ENCODE assay signal across 18 cellular contexts in the genomic region with DNA sequence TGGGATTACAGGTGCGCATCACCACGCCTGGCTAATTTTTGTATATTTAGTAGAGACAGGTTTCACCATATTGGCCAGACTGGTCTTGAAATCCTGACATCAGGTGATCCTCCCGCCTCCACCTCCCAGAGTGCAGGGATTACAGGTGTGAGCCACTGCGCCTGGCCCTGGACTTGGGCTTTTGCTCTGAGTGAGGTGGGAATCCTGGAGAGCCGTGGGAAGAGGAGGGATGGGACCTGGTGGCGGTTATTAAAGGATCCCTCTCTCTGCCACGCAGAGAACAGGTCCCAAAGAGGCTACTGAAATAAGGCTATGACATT. TPM values are rescaled to one million over a fixed set of nuclear protein-coding genes. Genes with fewer than 3 reads are reported as not detected.
DNase-seq lines count a peak whose midpoint lies in the region; ATAC-seq and TF ChIP-seq lines count a peak whose summit lies in the region.
"Had no signal": no experiment of that assay in that cellular context is flagged by ENCODE, and none has a peak within 500 bp of the region (broad histone marks: within the 10 kb centered on the region; RNA-seq: fewer than 3 reads in every experiment).

No MANE protein-coding gene starts in this region.

- H3K9ac ChIP-seq in BLaER1: no peak overlapping the region; the same call in 1 of the 2 replicates

- peaks cover 11% of the 10 kb centered on the region for H3K36me3 ChIP-seq in BLaER1
- H3K36me3 ChIP-seq: colonic mucosa had no signal

- CTCF ChIA-PET in CD4-positive, alpha-beta T cell (lab: Charles Lee): interaction anchor here (1.1 to 1.8 kb wide), 3 partner anchors 11 to 113 kb away, joined by 4 to 5 read pairs (median 5); no protein-coding TSS in a partner anchor
- CTCF ChIA-PET in activated CD4-positive, alpha-beta memory T cell treated with anti-CD3 and anti-CD28 coated beads for 36 hours (lab: Charles Lee): interaction anchor here (0.6 to 2.6 kb wide), 2 partner anchors 24 to 40 kb away, joined by 3 to 12 read pairs; no protein-coding TSS in a partner anchor

- H4K20me1 ChIP-seq in BLaER1: peaks cover 22% of the 10 kb centered on the region

- H3K27ac ChIP-seq in BLaER1: peak overlapping the region; percentile 85; the same call in 1 of the 2 replicates
- no peak overlapping the region for H3K27ac ChIP-seq in CD4-positive, alpha-beta T cell (ENCODE audit: low read depth, low read length)

- peaks cover 30% of the 10 kb centered on the region for H3K4me1 Mint-ChIP-seq in CD4-positive, alpha-beta T cell (ENCODE audit: low read depth)
- peaks cover 21% of the 10 kb centered on the region for H3K4me1 Mint-ChIP-seq in activated CD4-positive, alpha-beta memory T cell treated with anti-CD3 and anti-CD28 coated beads for 36 hours (ENCODE audit: low read depth)
- H3K4me1 Mint-ChIP-seq in natural killer cell: peaks cover 13 to 33% of the 10 kb centered on the region in 2 donors
- peaks cover 31 to 76% of the 10 kb centered on the region in 2 donors for H3K4me1 Mint-ChIP-seq in stimulated activated naive B cell treated with anti-CD40 and anti-IgM and Interleukin-4, amounts not matched to agents 10 μg/mL and 1 μg/mL and 100 μg/mL, for 72 hours

- TF ChIP-seq CTCF in CD4-positive, alpha-beta T cell (IDR thresholded peaks at IDR 0.05): no peak
- TF ChIP-seq CTCF in natural killer cell (IDR thresholded peaks at IDR 0.05): no peak

- H3K27me3 Mint-ChIP-seq in CD4-positive, alpha-beta T cell: no peaks in the 10 kb centered on the region
- no peaks in the 10 kb centered on the region for H3K27me3 Mint-ChIP-seq in activated CD4-positive, alpha-beta memory T cell treated with anti-CD3 and anti-CD28 coated beads for 36 hours
- no peaks in the 10 kb centered on the region for H3K27me3 Mint-ChIP-seq in natural killer cell (ENCODE audit: low read depth in 2 of 2)
- H3K27me3 Mint-ChIP-seq in stimulated activated naive B cell treated with anti-CD40 and anti-IgM and Interleukin-4, amounts not matched to agents 10 μg/mL and 1 μg/mL and 100 μg/mL, for 72 hours: no peaks in the 10 kb centered on the region

- DNase-seq in CD4-positive, alpha-beta T cell: no peak
- DNase-seq in activated CD4-positive, alpha-beta memory T cell treated with anti-CD3 and anti-CD28 coated beads for 36 hours: no peak
- no peak for DNase-seq in natural killer cell
- DNase-seq in stimulated activated naive B cell treated with anti-CD40 and anti-IgM and Interleukin-4, amounts not matched to agents 10 μg/mL and 1 μg/mL and 100 μg/mL, for 72 hours: no peak
- DNase-seq in stimulated activated CD4-positive, alpha-beta T cell treated with anti-CD3 and anti-CD28 coated beads, Interleukin-4, amount 100 ng/mL, for 1 hour: no peak
- DNase-seq: activated CD4-positive, alpha-beta T cell treated with anti-CD3 and anti-CD28 coated beads for 1 hour; activated effector memory CD4-positive, alpha-beta T cell treated with Interleukin-2 at 50 U/mL for 16 hours; BE2C; colonic mucosa; DMS79; mesendoderm; NCI-H1417 treated with DMSO at 0.1 percent for 48 hours; NCI-H2171 treated with DMSO at 0.1 percent for 48 hours; nucleus accumbens; stimulated activated CD4-positive, alpha-beta T cell treated with anti-CD3 and anti-CD28 coated beads, Interleukin-1b, Interleukin-23, amount 100 ng/mL, for 48 hours had no signal

- POLR2A ChIA-PET in CD4-positive, alpha-beta T cell (lab: Charles Lee): interaction anchor here (1.1 to 8.5 kb wide), 4 partner anchors 10 to 27 kb away, joined by 3 to 225 read pairs (median 88); no protein-coding TSS in a partner anchor
- POLR2A ChIA-PET in activated CD4-positive, alpha-beta memory T cell treated with anti-CD3 and anti-CD28 coated beads for 36 hours (lab: Charles Lee): no interaction called here

- H3K4me3 ChIP-seq in BLaER1: no peak overlapping the region
- H3K4me3 ChIP-seq: colonic mucosa had no signal

- no peaks in the 10 kb centered on the region for H3K9me3 Mint-ChIP-seq in CD4-positive, alpha-beta T cell
- H3K9me3 Mint-ChIP-seq in activated CD4-positive, alpha-beta memory T cell treated with anti-CD3 and anti-CD28 coated beads for 36 hours: no peaks in the 10 kb centered on the region
- no peaks in the 10 kb centered on the region for H3K9me3 Mint-ChIP-seq in natural killer cell
- no peaks in the 10 kb centered on the region for H3K9me3 Mint-ChIP-seq in stimulated activated naive B cell treated with anti-CD40 and anti-IgM and Interleukin-4, amounts not matched to agents 10 μg/mL and 1 μg/mL and 100 μg/mL, for 72 hours

- no peaks in the 10 kb centered on the region for H3K27me3 ChIP-seq in BLaER1
- H3K27me3 ChIP-seq in CD4-positive, alpha-beta T cell (ENCODE audit: control insufficient read depth, insufficient read depth, low read length): no peaks in the 10 kb centered on the region
- H3K27me3 ChIP-seq: BE2C, colonic mucosa had no signal

- H3K27ac Mint-ChIP-seq in CD4-positive, alpha-beta T cell: peak overlapping the region; percentile 55
- peak overlapping the region; percentile 45 for H3K27ac Mint-ChIP-seq in activated CD4-positive, alpha-beta memory T cell treated with anti-CD3 and anti-CD28 coated beads for 36 hours
- H3K27ac Mint-ChIP-seq in natural killer cell: peak overlapping the region; percentile 84 to 88
- no peak overlapping the region for H3K27ac Mint-ChIP-seq in stimulated activated naive B cell treated with anti-CD40 and anti-IgM and Interleukin-4, amounts not matched to agents 10 μg/mL and 1 μg/mL and 100 μg/mL, for 72 hours

- H3K4me2 ChIP-seq in BLaER1: peak overlapping the region; percentile 87

- peaks cover 77% of the 10 kb centered on the region for H3K4me1 ChIP-seq in BLaER1
- H3K4me1 ChIP-seq: colonic mucosa had no signal

- peaks cover 25% of the 10 kb centered on the region for H3K36me3 Mint-ChIP-seq in CD4-positive, alpha-beta T cell (ENCODE audit: low read depth)
- H3K36me3 Mint-ChIP-seq in activated CD4-positive, alpha-beta memory T cell treated with anti-CD3 and anti-CD28 coated beads for 36 hours: peaks cover 16% of the 10 kb centered on the region
- no peaks in the 10 kb centered on the region for H3K36me3 Mint-ChIP-seq in natural killer cell
- peaks cover 5 to 7% of the 10 kb centered on the region in 2 donors for H3K36me3 Mint-ChIP-seq in stimulated activated naive B cell treated with anti-CD40 and anti-IgM and Interleukin-4, amounts not matched to agents 10 μg/mL and 1 μg/mL and 100 μg/mL, for 72 hours

- no peak for ATAC-seq in CD4-positive, alpha-beta T cell (ENCODE audit: poor library complexity)
- ATAC-seq in natural killer cell (no peak), HG02798 (IDR thresholded peaks at IDR 0.05; ENCODE audit: poor library complexity, unreplicated experiment) (no peak)
- no peak for ATAC-seq in stimulated activated naive B cell treated with anti-CD40 and anti-IgM and Interleukin-4, amounts not matched to agents 10 μg/mL and 1 μg/mL and 100 μg/mL, for 72 hours (replicated peaks)
- ATAC-seq: sciatic nerve had no signal

- H3K4me3 Mint-ChIP-seq in CD4-positive, alpha-beta T cell: peak overlapping the region; percentile 98
- no peak overlapping the region for H3K4me3 Mint-ChIP-seq in activated CD4-positive, alpha-beta memory T cell treated with anti-CD3 and anti-CD28 coated beads for 36 hours
- H3K4me3 Mint-ChIP-seq in natural killer cell: peak overlapping the region; percentile 35
- no peak overlapping the region for H3K4me3 Mint-ChIP-seq in stimulated activated naive B cell treated with anti-CD40 and anti-IgM and Interleukin-4, amounts not matched to agents 10 μg/mL and 1 μg/mL and 100 μg/mL, for 72 hours

- no peaks in the 10 kb centered on the region for H3K9me3 ChIP-seq in BLaER1
- no peaks in the 10 kb centered on the region for H3K9me3 ChIP-seq in CD4-positive, alpha-beta T cell (ENCODE audit: control insufficient read depth, low read length)
- H3K9me3 ChIP-seq: BE2C, colonic mucosa had no signal

- intact Hi-C loops in CD4-positive, alpha-beta T cell (cut with DNase I, micrococcal nuclease): loop anchor here in 1 of 2 experiments (5.0 to 10.0 kb wide), 3 partner anchors 37 to 441 kb away; a partner anchor contains a TSS
- intact Hi-C loops in activated CD4-positive, alpha-beta memory T cell treated with anti-CD3 and anti-CD28 coated beads for 36 hours (cut with micrococcal nuclease): no loop called here
- intact Hi-C loops in natural killer cell (cut with micrococcal nuclease): no loop called here

RNA-seq across cellular contexts. Expression of a gene that starts 1.7 kb away (rescaled TPM):
- 100 to 1,000 TPM; 722 to 793 TPM for total RNA-seq in CD4-positive, alpha-beta T cell
- 100 to 1,000 TPM; 411 to 426 TPM for total RNA-seq in activated CD4-positive, alpha-beta memory T cell treated with anti-CD3 and anti-CD28 coated beads for 36 hours
- 1,000 to 10,000 TPM in 1 of 3 donors, 100 to 1,000 TPM in 2; 943 to 1,012 (median 968) TPM for total RNA-seq in natural killer cell

RNA-seq across cellular contexts. Expression of a gene that starts 30.2 kb away (rescaled TPM):
- total RNA-seq in CD4-positive, alpha-beta T cell: 1 to 10 TPM; 2.6 to 3.4 TPM
- 10 to 100 TPM in 1 of 2 experiments, 1 to 10 TPM in 1; 6.3 to 11.6 TPM for total RNA-seq in activated CD4-positive, alpha-beta memory T cell treated with anti-CD3 and anti-CD28 coated beads for 36 hours
- under 1 TPM; 0.24 to 0.60 (median 0.29) TPM for total RNA-seq in natural killer cell

RNA-seq across cellular contexts. Expression of a gene that starts 34.9 kb away (rescaled TPM):
- total RNA-seq in CD4-positive, alpha-beta T cell: 10 to 100 TPM; 23.9 to 25.0 TPM
- 1 to 10 TPM; 8.5 to 9.9 TPM for total RNA-seq in activated CD4-positive, alpha-beta memory T cell treated with anti-CD3 and anti-CD28 coated beads for 36 hours
- total RNA-seq in natural killer cell: 1 to 10 TPM; 6.1 to 8.8 (median 8.2) TPM

Comparison
In these comparisons a context has a peak if more than half of its experiments do, and no peak if none do; other contexts are left out.
1. H3K4me3 Mint-ChIP-seq: peak in CD4-positive, alpha-beta T cell (single experiment) and natural killer cell (single experiment); none in activated CD4-positive, alpha-beta memory T cell treated with anti-CD3 and anti-CD28 coated beads for 36 hours (single experiment) and stimulated activated naive B cell treated with anti-CD40 and anti-IgM and Interleukin-4, amounts not matched to agents 10 μg/mL and 1 μg/mL and 100 μg/mL, for 72 hours (0 of 2).